ENCODE assay signal across 8 cellular contexts in genomic region chr21:15559612-15560011, GRCh38.
"Had no signal": no experiment of that assay in that cellular context is flagged by ENCODE, and none has a peak within 500 bp of the region (broad histone marks: within the 10 kb centered on the region; RNA-seq: fewer than 3 reads in every experiment).

No MANE protein-coding gene starts in this region.

- ATAC-seq: K562 had no signal

- H3K9ac ChIP-seq: GM23248 had no signal

- H3K4me3 Mint-ChIP-seq: H9 had no signal

- DNase-seq: GM23248, H9, HCEC 1CT, IMR-90 had no signal

- H3K4me3 ChIP-seq: GM23248, K562 had no signal

- FAIRE-seq: H1, H54, K562 had no signal

- H2AFZ ChIP-seq: GM23248 had no signal

- H3K27ac ChIP-seq: GM23248, HL-60 had no signal
